Comparison of ENCODE assay signal across 11 cellular contexts in the genomic region with DNA sequence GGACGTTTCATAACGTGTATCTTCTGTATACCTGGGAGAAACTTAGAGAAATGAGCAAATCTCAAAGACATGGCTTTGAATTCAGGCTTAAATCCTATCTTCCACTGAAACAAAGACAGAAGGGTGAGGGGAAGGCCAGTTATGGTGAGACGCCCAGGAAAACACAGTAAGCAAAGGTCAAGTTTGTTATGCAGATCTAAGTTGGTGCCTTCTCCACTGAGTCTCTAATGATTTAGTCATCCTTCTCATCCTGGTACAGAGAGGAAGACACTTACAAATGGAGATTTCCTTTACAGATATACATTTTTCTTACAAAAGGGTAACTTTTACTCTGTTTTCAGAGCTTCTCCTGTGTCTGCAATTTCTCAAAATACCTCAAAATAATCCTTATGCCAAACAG.
DNase-seq lines count a peak whose midpoint lies in the region; ATAC-seq, FAIRE-seq and TF ChIP-seq lines count a peak whose summit lies in the region.
"Had no signal": no experiment of that assay in that cellular context is flagged by ENCODE, and none has a peak within 500 bp of the region (broad histone marks: within the 10 kb centered on the region; RNA-seq: fewer than 3 reads in every experiment).

No MANE protein-coding gene starts in this region.

- H4K20me1 ChIP-seq in K562 (replicated peaks; ENCODE audit: control insufficient read depth, insufficient read depth, low read length) (no peaks in the 10 kb centered on the region), neural progenitor cell (ENCODE audit: low read depth) (no peaks in the 10 kb centered on the region)

- peaks cover 40% of the 10 kb centered on the region for H3K4me1 Mint-ChIP-seq in neural crest cell
- H3K4me1 Mint-ChIP-seq in neural progenitor cell, result no peaks in the 10 kb centered on the region

- DNase-seq in ELR (ENCODE audit: low read depth), result peak; percentile 76
- peak; percentile 60 for DNase-seq in M059J (ENCODE audit: low read depth)
- DNase-seq in K562 (ENCODE audit: extremely low read depth in 1 of 4, low spot score in 3 of 4), result no peak
- DNase-seq in neural crest cell (ENCODE audit: low read depth, low spot score), result no peak
- no peak for DNase-seq in neural progenitor cell (ENCODE audit: low spot score)
- no peak for DNase-seq in NCI-H526 (lab: John Stamatoyannopoulos, UW)
- DNase-seq in mesenteric fat pad (ENCODE audit: low spot score), result no peak
- DNase-seq: central memory CD4-positive, alpha-beta T cell; NCI-H2081 treated with DMSO at 0.1 percent for 48 hours; WERI-Rb-1 had no signal

- BruUV-seq in K562 (replicated peaks; lab: Mats Ljungman, UMichigan), result no TSS peak

- no peaks in the 10 kb centered on the region for H3K9me1 ChIP-seq in K562 (ENCODE audit: control insufficient read depth, insufficient read depth, low read length)

- H3K36me3 ChIP-seq in K562 (ENCODE audit: control insufficient read depth, insufficient read depth, low read length), result no peaks in the 10 kb centered on the region
- no peaks in the 10 kb centered on the region for H3K36me3 ChIP-seq in neural progenitor cell
- H3K36me3 ChIP-seq: WERI-Rb-1 had no signal

- H3K36me3 Mint-ChIP-seq in neural crest cell (ENCODE audit: low read depth) (peaks cover 3% of the 10 kb centered on the region), neural progenitor cell (no peaks in the 10 kb centered on the region)

- H3K4me1 ChIP-seq in K562 (replicated peaks in 1 of 2; ENCODE audit: control insufficient read depth in 2 of 2, insufficient read depth in 2 of 2, low read length in 2 of 2) (peaks cover 0 to 4% of the 10 kb centered on the region in 2 experiments; a peak in 1 of 5 replicates), neural progenitor cell (no peaks in the 10 kb centered on the region)

- CTCF ChIA-PET in K562 (lab: Yijun Ruan, JAX; ENCODE audit: low intra/inter-chr PET ratio), result no interaction called here

- TF ChIP-seq RAD21 in K562 (CRISPR knock-in tag; conservative IDR thresholded peaks at IDR 0.05 in 1 of 2, IDR thresholded peaks at IDR 0.05 in 1 of 2), result no peak

- H3K4me3 Mint-ChIP-seq in neural crest cell (no peak overlapping the region), neural progenitor cell (no peak overlapping the region)

- no peak for TF ChIP-seq EP300 in K562 (IDR thresholded peaks at IDR 0.05; ENCODE audit: low read length)

- WGBS in K562 (ENCODE audit: insufficient coverage, low coverage, missing lambda C conversion rate), result 2% methylated on average over 3 of the region's 3 CpGs

- H3K9me3 ChIP-seq in K562 (replicated peaks; ENCODE audit: control insufficient read depth, insufficient read depth, low read depth, low read length), result no peaks in the 10 kb centered on the region
- no peaks in the 10 kb centered on the region for H3K9me3 ChIP-seq in neural progenitor cell (ENCODE audit: low read depth)

- no peak for FAIRE-seq in K562 (lab: Jason Lieb, UNC)

- H3K27ac ChIP-seq in K562 (ENCODE audit: extremely low read depth, low read depth, low read length), result no peak overlapping the region
- H3K27ac ChIP-seq in neural progenitor cell, result no peak overlapping the region
- H3K27ac ChIP-seq: WERI-Rb-1 had no signal

- no peak overlapping the region for H3K4me3 ChIP-seq in K562
- H3K4me3 ChIP-seq in neural progenitor cell, result no peak overlapping the region

- H3K79me2 ChIP-seq in K562 (ENCODE audit: control insufficient read depth, insufficient read depth, low read length) (no peaks in the 10 kb centered on the region), neural progenitor cell (ENCODE audit: low read depth) (no peaks in the 10 kb centered on the region)

- H2AFZ ChIP-seq in K562 (ENCODE audit: low read depth, low read length) (peak overlapping the region; percentile 14; the same call in 1 of the 2 replicates), neural progenitor cell (replicated peaks) (no peak overlapping the region)

- ATAC-seq in K562 (no peak), HG03159 (IDR thresholded peaks at IDR 0.05; ENCODE audit: unreplicated experiment) (no peak)

- intact Hi-C loops in K562 (cut with micrococcal nuclease), result no loop called here

- POLR2A ChIA-PET in K562 (lab: Yijun Ruan, JAX), result no interaction called here

- H3K27me3 ChIP-seq in K562 (ENCODE audit: control insufficient read depth in 2 of 2, insufficient read depth in 2 of 2, low read length in 2 of 2), result peaks cover 3 to 4% of the 10 kb centered on the region in 2 experiments; a peak in 2 of 5 replicates
- H3K27me3 ChIP-seq in neural progenitor cell, result no peaks in the 10 kb centered on the region

- TF ChIP-seq POLR2A in K562 (conservative IDR thresholded peaks at IDR 0.05), result no peak

- in situ Hi-C loops in K562 (cut with MboI), result no loop called here

- H3K9ac ChIP-seq in K562 (ENCODE audit: insufficient read depth in 1 of 2, low read depth in 2 of 2, low read length in 2 of 2) (no peak overlapping the region), neural progenitor cell (no peak overlapping the region)

- H3K27ac Mint-ChIP-seq in neural crest cell (ENCODE audit: unreplicated experiment) (peak overlapping the region; percentile 37), neural progenitor cell (no peak overlapping the region)

- H3K27me3 Mint-ChIP-seq in neural crest cell (ENCODE audit: low read depth), result no peaks in the 10 kb centered on the region
- H3K27me3 Mint-ChIP-seq in neural progenitor cell (ENCODE audit: insufficient read depth, low read depth), result no peaks in the 10 kb centered on the region

- no peaks in the 10 kb centered on the region for H3F3A ChIP-seq in neural progenitor cell (ENCODE audit: low read depth)

- TF ChIP-seq CTCF in K562 (IDR thresholded peaks at IDR 0.05 in 2 of 3, conservative IDR thresholded peaks at IDR 0.05 in 1 of 3; ENCODE audit: insufficient read depth in 2 of 3, low read depth in 1 of 3, low read length in 3 of 3), result no peak
- no peak for TF ChIP-seq CTCF in neural crest cell (conservative IDR thresholded peaks at IDR 0.05)
- TF ChIP-seq CTCF in neural progenitor cell (IDR thresholded peaks at IDR 0.05), result no peak

- H3K4me2 ChIP-seq in K562 (ENCODE audit: insufficient read depth, low read length) (no peak overlapping the region), neural progenitor cell (no peak overlapping the region)

- peaks cover 7% of the 10 kb centered on the region for H3K9me3 Mint-ChIP-seq in neural crest cell
- peaks cover 13% of the 10 kb centered on the region for H3K9me3 Mint-ChIP-seq in neural progenitor cell

TF ChIP-seq in K562, 482 proteins besides CTCF, POLR2A, EP300 and RAD21 (continues in another document):
- TF ChIP-seq RBFOX2 (IDR thresholded peaks at IDR 0.05; ENCODE audit: low read depth, low read length), result no peak
- no peak for TF ChIP-seq ETS2 (tag; IDR thresholded peaks at IDR 0.05; ENCODE audit: borderline replicate concordance, poor library complexity, severe bottlenecking)
- no peak for TF ChIP-seq CHD1 (IDR thresholded peaks at IDR 0.05; ENCODE audit: low read length)
- TF ChIP-seq, protein P1, sequence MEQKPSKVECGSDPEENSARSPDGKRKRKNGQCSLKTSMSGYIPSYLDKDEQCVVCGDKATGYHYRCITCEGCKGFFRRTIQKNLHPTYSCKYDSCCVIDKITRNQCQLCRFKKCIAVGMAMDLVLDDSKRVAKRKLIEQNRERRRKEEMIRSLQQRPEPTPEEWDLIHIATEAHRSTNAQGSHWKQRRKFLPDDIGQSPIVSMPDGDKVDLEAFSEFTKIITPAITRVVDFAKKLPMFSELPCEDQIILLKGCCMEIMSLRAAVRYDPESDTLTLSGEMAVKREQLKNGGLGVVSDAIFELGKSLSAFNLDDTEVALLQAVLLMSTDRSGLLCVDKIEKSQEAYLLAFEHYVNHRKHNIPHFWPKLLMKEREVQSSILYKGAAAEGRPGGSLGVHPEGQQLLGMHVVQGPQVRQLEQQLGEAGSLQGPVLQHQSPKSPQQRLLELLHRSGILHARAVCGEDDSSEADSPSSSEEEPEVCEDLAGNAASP (IDR thresholded peaks at IDR 0.05), result no peak
- TF ChIP-seq CTCFL (IDR thresholded peaks at IDR 0.05; ENCODE audit: borderline replicate concordance, insufficient read depth, low read depth, low read length, poor library complexity, severe bottlenecking), result no peak
- TF ChIP-seq MAZ (CRISPR knock-in tag; conservative IDR thresholded peaks at IDR 0.05 in 1 of 2, IDR thresholded peaks at IDR 0.05 in 1 of 2), result no peak
- no peak for TF ChIP-seq CREM (IDR thresholded peaks at IDR 0.05; ENCODE audit: low read depth)
- TF ChIP-seq ARID3A (IDR thresholded peaks at IDR 0.05; ENCODE audit: borderline replicate concordance, low read depth, low read length), result no peak
- TF ChIP-seq SMARCC2 (IDR thresholded peaks at IDR 0.05; ENCODE audit: low read depth), result no peak
- TF ChIP-seq NONO (IDR thresholded peaks at IDR 0.05; ENCODE audit: low read depth in 2 of 2, low read length in 1 of 2), result no peak
- no peak for TF ChIP-seq PYGO2 (tag; IDR thresholded peaks at IDR 0.05)
- no peak for TF ChIP-seq ZNF175 (CRISPR knock-in tag; IDR thresholded peaks at IDR 0.05; ENCODE audit: low read depth)
- TF ChIP-seq FOXA3 (CRISPR knock-in tag; conservative IDR thresholded peaks at IDR 0.05 in 1 of 2, IDR thresholded peaks at IDR 0.05 in 1 of 2), result no peak

Comparison
In these comparisons a context has a peak if more than half of its experiments do, and no peak if none do; other contexts are left out.
1. DNase-seq: peak in ELR (single experiment) and M059J (single experiment); none in K562 (0 of 4), neural crest cell (single experiment), neural progenitor cell (single experiment), NCI-H526 (0 of 2) and mesenteric fat pad (single experiment).